Comparison of ENCODE assay signal across 1 cellular context in genomic region chr10:94362360-94363250, GRCh38.
TF ChIP-seq lines count a peak whose summit lies in the region.

A gene with protein sequence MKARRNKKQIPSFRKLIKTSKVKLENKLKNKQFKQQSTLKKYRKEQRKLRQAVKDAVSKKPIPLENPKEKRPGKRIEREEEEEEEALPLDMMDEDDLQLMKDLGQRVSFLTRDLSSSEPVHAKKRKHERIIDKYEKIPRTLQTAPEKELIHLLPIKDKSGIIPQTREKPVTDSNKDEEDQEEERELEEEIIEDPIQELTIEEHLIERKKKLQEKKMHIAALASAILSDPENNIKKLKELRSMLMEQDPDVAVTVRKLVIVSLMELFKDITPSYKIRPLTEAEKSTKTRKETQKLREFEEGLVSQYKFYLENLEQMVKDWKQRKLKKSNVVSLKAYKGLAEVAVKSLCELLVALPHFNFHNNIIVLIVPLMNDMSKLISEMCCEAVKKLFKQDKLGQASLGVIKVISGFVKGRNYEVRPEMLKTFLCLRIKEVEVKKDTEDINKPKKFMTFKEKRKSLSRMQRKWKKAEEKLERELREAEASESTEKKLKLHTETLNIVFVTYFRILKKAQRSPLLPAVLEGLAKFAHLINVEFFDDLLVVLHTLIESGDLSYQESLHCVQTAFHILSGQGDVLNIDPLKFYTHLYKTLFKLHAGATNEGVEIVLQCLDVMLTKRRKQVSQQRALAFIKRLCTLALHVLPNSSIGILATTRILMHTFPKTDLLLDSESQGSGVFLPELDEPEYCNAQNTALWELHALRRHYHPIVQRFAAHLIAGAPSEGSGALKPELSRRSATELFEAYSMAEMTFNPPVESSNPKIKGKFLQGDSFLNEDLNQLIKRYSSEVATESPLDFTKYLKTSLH (minus strand): TSS chr10:94362939. CDS start chr10:94362838, 101 bp downstream.

TF ChIP-seq in GM12878, 131 proteins besides CTCF, POLR2A, EP300 and RAD21 (continued from another document and continues in another):
- TF ChIP-seq ZNF687 (IDR thresholded peaks at IDR 0.05): peak; percentile 98
- TF ChIP-seq SUZ12 (IDR thresholded peaks at IDR 0.05; ENCODE audit: unreplicated experiment): no peak
- peak; percentile 83 for TF ChIP-seq SMAD5 (IDR thresholded peaks at IDR 0.05; ENCODE audit: low read depth)
- no peak for TF ChIP-seq NFYA (IDR thresholded peaks at IDR 0.05; ENCODE audit: borderline replicate concordance, low read depth, low read length)
- TF ChIP-seq ASH2L (IDR thresholded peaks at IDR 0.05; ENCODE audit: borderline replicate concordance, low read depth): 0 out of 2 replicates have a peak, but pooled peaks have one; percentile 46
- TF ChIP-seq PRDM15 (CRISPR knock-in tag; IDR thresholded peaks at IDR 0.05): no peak
- peak; percentile 27; the same call in 1 of the 2 replicates for TF ChIP-seq JUND (IDR thresholded peaks at IDR 0.05; ENCODE audit: low read depth, low read length)
- no peak for TF ChIP-seq FOXM1 (IDR thresholded peaks at IDR 0.05; ENCODE audit: low read depth, low read length)
- no peak; the same call in 1 of the 2 replicates for TF ChIP-seq IRF3 (IDR thresholded peaks at IDR 0.05)
- TF ChIP-seq CREB1 (IDR thresholded peaks at IDR 0.05; ENCODE audit: low read depth): peak; percentile 58; the same call in 1 of the 2 replicates
- no peak for TF ChIP-seq YBX1 (IDR thresholded peaks at IDR 0.05)
- TF ChIP-seq RELA (IDR thresholded peaks at IDR 0.05; ENCODE audit: borderline replicate concordance, partially characterized antibody): peak; percentile 76
- TF ChIP-seq SREBF1 (IDR thresholded peaks at IDR 0.05; ENCODE audit: low read length): no peak
- peak; percentile 45 for TF ChIP-seq MYC (IDR thresholded peaks at IDR 0.05; ENCODE audit: insufficient read depth, insufficient read length, insufficient replicate concordance, low read length, severe bottlenecking)
- TF ChIP-seq POU2F2 (IDR thresholded peaks at IDR 0.05; ENCODE audit: borderline replicate concordance, low read depth, low read length): peak; percentile 49; the same call in 1 of the 3 replicates
- TF ChIP-seq, protein P1, sequence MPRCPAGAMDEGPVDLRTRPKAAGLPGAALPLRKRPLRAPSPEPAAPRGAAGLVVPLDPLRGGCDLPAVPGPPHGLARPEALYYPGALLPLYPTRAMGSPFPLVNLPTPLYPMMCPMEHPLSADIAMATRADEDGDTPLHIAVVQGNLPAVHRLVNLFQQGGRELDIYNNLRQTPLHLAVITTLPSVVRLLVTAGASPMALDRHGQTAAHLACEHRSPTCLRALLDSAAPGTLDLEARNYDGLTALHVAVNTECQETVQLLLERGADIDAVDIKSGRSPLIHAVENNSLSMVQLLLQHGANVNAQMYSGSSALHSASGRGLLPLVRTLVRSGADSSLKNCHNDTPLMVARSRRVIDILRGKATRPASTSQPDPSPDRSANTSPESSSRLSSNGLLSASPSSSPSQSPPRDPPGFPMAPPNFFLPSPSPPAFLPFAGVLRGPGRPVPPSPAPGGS (IDR thresholded peaks at IDR 0.05; ENCODE audit: borderline replicate concordance, insufficient read depth, low read depth, low read length, poor library complexity, severe bottlenecking): no peak
- no peak for TF ChIP-seq BCL11A (IDR thresholded peaks at IDR 0.05; ENCODE audit: low read depth, low read length)
- TF ChIP-seq, protein P2, sequence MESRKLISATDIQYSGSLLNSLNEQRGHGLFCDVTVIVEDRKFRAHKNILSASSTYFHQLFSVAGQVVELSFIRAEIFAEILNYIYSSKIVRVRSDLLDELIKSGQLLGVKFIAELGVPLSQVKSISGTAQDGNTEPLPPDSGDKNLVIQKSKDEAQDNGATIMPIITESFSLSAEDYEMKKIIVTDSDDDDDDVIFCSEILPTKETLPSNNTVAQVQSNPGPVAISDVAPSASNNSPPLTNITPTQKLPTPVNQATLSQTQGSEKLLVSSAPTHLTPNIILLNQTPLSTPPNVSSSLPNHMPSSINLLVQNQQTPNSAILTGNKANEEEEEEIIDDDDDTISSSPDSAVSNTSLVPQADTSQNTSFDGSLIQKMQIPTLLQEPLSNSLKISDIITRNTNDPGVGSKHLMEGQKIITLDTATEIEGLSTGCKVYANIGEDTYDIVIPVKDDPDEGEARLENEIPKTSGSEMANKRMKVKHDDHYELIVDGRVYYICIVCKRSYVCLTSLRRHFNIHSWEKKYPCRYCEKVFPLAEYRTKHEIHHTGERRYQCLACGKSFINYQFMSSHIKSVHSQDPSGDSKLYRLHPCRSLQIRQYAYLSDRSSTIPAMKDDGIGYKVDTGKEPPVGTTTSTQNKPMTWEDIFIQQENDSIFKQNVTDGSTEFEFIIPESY (IDR thresholded peaks at IDR 0.05): no peak
- no peak for TF ChIP-seq ZNF217 (IDR thresholded peaks at IDR 0.05)
- TF ChIP-seq SMARCA5 (IDR thresholded peaks at IDR 0.05): peak; percentile 34; the same call in 1 of the 2 replicates
- no peak for TF ChIP-seq PBX3 (IDR thresholded peaks at IDR 0.05; ENCODE audit: insufficient replicate concordance, low read depth, low read length)
- 0 out of 2 replicates have a peak, but pooled peaks have one; percentile 29 for TF ChIP-seq MTA2 (IDR thresholded peaks at IDR 0.05; ENCODE audit: low read depth)
- TF ChIP-seq, protein P3, sequence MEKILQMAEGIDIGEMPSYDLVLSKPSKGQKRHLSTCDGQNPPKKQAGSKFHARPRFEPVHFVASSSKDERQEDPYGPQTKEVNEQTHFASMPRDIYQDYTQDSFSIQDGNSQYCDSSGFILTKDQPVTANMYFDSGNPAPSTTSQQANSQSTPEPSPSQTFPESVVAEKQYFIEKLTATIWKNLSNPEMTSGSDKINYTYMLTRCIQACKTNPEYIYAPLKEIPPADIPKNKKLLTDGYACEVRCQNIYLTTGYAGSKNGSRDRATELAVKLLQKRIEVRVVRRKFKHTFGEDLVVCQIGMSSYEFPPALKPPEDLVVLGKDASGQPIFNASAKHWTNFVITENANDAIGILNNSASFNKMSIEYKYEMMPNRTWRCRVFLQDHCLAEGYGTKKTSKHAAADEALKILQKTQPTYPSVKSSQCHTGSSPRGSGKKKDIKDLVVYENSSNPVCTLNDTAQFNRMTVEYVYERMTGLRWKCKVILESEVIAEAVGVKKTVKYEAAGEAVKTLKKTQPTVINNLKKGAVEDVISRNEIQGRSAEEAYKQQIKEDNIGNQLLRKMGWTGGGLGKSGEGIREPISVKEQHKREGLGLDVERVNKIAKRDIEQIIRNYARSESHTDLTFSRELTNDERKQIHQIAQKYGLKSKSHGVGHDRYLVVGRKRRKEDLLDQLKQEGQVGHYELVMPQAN (conservative IDR thresholded peaks at IDR 0.05): peak; percentile 95
- TF ChIP-seq FOS (IDR thresholded peaks at IDR 0.05; ENCODE audit: borderline replicate concordance, extremely low read depth, insufficient read length): no peak
- peak; percentile 47 for TF ChIP-seq RAD51 (IDR thresholded peaks at IDR 0.05)
- no peak for TF ChIP-seq TCF7 (IDR thresholded peaks at IDR 0.05; ENCODE audit: borderline replicate concordance)
- TF ChIP-seq HDAC6 (IDR thresholded peaks at IDR 0.05; ENCODE audit: unreplicated experiment): no peak
- peak; percentile 75; the same call in 1 of the 2 replicates for TF ChIP-seq TAF1 (IDR thresholded peaks at IDR 0.05; ENCODE audit: borderline replicate concordance, low read depth, low read length)
- TF ChIP-seq E4F1 (IDR thresholded peaks at IDR 0.05; ENCODE audit: borderline replicate concordance, partially characterized antibody): no peak
- TF ChIP-seq, protein P4, sequence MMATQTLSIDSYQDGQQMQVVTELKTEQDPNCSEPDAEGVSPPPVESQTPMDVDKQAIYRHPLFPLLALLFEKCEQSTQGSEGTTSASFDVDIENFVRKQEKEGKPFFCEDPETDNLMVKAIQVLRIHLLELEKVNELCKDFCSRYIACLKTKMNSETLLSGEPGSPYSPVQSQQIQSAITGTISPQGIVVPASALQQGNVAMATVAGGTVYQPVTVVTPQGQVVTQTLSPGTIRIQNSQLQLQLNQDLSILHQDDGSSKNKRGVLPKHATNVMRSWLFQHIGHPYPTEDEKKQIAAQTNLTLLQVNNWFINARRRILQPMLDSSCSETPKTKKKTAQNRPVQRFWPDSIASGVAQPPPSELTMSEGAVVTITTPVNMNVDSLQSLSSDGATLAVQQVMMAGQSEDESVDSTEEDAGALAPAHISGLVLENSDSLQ (IDR thresholded peaks at IDR 0.05): peak; percentile 77
- TF ChIP-seq MYB (IDR thresholded peaks at IDR 0.05; ENCODE audit: borderline replicate concordance, low read depth, low read length): no peak
- TF ChIP-seq STAT3 (IDR thresholded peaks at IDR 0.05; ENCODE audit: low read depth, low read length): no peak
- TF ChIP-seq SIX5 (IDR thresholded peaks at IDR 0.05; ENCODE audit: low read depth, low read length, severe bottlenecking): peak; percentile 15
- peak; percentile 90 for TF ChIP-seq KLF5 (IDR thresholded peaks at IDR 0.05; ENCODE audit: partially characterized antibody)
